In the genomic region with DNA sequence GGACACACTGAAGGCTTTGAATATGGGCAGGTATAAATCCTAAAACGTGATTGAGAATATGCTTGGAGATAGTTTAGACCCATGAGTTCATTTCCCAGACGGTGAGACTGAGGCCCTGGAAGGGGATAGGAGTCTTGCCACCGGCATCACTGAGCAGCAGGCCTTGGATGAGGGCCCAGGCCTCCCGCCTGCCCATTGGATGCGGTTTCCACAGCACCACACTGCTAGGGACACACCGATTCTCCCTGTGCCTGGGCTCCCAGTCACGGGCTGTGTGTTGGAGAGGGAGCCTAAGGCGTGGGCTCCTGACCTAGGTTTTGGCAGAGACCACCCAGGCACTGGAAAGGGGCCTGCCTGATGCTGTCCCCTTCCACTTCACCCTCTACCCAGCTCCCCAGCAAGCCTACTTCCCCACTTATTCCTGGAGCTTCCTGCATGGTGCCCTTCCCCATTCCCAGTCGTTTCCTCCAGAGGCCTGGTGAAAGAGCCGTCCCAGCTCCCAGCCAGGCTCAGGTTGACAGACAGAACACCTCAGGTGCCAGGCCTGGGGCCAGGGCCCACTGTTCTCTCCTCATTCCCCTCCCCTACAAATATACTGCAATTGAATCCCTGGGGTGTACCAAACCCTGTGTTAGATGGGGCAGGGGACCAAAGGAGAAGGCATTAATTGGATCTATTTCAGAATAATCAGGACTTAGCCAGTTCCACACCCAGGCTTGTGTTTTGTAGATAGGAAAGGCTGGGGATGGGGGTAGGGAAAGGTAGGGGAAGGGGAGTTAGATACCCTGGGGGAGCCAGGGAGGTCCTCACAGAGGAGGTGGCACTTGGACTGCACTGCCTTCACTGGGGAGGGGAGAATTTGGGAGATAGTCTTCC, we compare ENCODE assay signal across 13 cellular contexts. TPM values are rescaled to one million over a fixed set of nuclear protein-coding genes. Genes with fewer than 3 reads are reported as not detected.
DNase-seq lines count a peak whose midpoint lies in the region; ATAC-seq and TF ChIP-seq lines count a peak whose summit lies in the region.
"Had no signal": no experiment of that assay in that cellular context is flagged by ENCODE, and none has a peak within 500 bp of the region (broad histone marks: within the 10 kb centered on the region; RNA-seq: fewer than 3 reads in every experiment).

No MANE protein-coding gene starts in this region.

- H3K4me2 ChIP-seq in trophoblast cell (ENCODE audit: low read length), result no peak overlapping the region

- peaks cover 0 to 5% of the 10 kb centered on the region in 2 donors for H3K27me3 ChIP-seq in breast epithelium
- peaks cover 16% of the 10 kb centered on the region for H3K27me3 ChIP-seq in trophoblast cell (ENCODE audit: insufficient read depth, low read length)
- H3K27me3 ChIP-seq: gastrocnemius medialis, testis had no signal

- no peak overlapping the region for H2BK12ac ChIP-seq in trophoblast cell (ENCODE audit: low read length)

- H3K23ac ChIP-seq in trophoblast cell (ENCODE audit: low read length), result no peak overlapping the region

- DNase-seq in COLO668 (lab: John Stamatoyannopoulos, UW; ENCODE audit: unreplicated experiment), result peak; percentile 54
- DNase-seq in breast epithelium (ENCODE audit: low spot score in 2 of 2), result no peak
- DNase-seq in trophoblast cell, result no peak
- no peak for DNase-seq in endothelial cell (ENCODE audit: low spot score)
- DNase-seq: DND-41, gastrocnemius medialis, H9, kidney glomerular epithelial cell, MG63, testis had no signal

- WGBS in trophoblast cell (ENCODE audit: extremely low coverage, insufficient coverage, insufficient read length), result no CpG with 5 or more reads among the region's 10 CpGs

- H3K4me1 ChIP-seq in HEK293 (ENCODE audit: control insufficient read depth, insufficient read depth, low read length) (peaks cover 11% of the 10 kb centered on the region), breast epithelium (peaks cover 10 to 12% of the 10 kb centered on the region in 2 donors), trophoblast cell (ENCODE audit: control insufficient read depth in 1 of 2, insufficient read depth in 2 of 2, low read length in 2 of 2) (peaks cover 25 to 47% of the 10 kb centered on the region in 2 experiments)

- H3K27ac Mint-ChIP-seq in endothelial cell (ENCODE audit: unreplicated experiment), result no peak overlapping the region

- intact Hi-C loops in breast epithelium (cut with DNase I; ENCODE audit: low total_unique reads), result no loop called here

- POLR2A ChIA-PET in HEK293 (lab: Yijun Ruan, JAX), result no interaction called here

- H2AK5ac ChIP-seq in trophoblast cell (ENCODE audit: low read length), result peak overlapping the region; percentile 34

- H3K36me3 Mint-ChIP-seq in endothelial cell (ENCODE audit: low read depth, unreplicated experiment), result no peaks in the 10 kb centered on the region

- H3K9me3 Mint-ChIP-seq in endothelial cell (ENCODE audit: unreplicated experiment), result no peaks in the 10 kb centered on the region
- H3K9me3 Mint-ChIP-seq: H9 had no signal

- H2BK5ac ChIP-seq in trophoblast cell (ENCODE audit: low read depth, low read length, poor library complexity), result no peak overlapping the region

- ATAC-seq in GM18511 (IDR thresholded peaks at IDR 0.05; ENCODE audit: unreplicated experiment) (no peak), HG03469 (IDR thresholded peaks at IDR 0.05; ENCODE audit: unreplicated experiment) (no peak)
- ATAC-seq: gastrocnemius medialis had no signal

- no peak overlapping the region for H2BK120ac ChIP-seq in trophoblast cell (ENCODE audit: insufficient read depth, low read length, poor library complexity)

- TF ChIP-seq POLR2A in breast epithelium (IDR thresholded peaks at IDR 0.05), result no peak

- H3K9me3 ChIP-seq in HEK293 (ENCODE audit: control insufficient read depth, insufficient read depth, low read depth, low read length) (no peaks in the 10 kb centered on the region), breast epithelium (no peaks in the 10 kb centered on the region), trophoblast cell (ENCODE audit: insufficient read depth, low read depth, low read length) (peaks cover 3% of the 10 kb centered on the region)
- H3K9me3 ChIP-seq: gastrocnemius medialis, MG63, testis had no signal

- peaks cover 9% of the 10 kb centered on the region for H3K4me1 Mint-ChIP-seq in endothelial cell (ENCODE audit: unreplicated experiment)

- H3K79me2 ChIP-seq in trophoblast cell (ENCODE audit: control insufficient read depth, insufficient read depth, low read length, poor library complexity), result peaks cover 6% of the 10 kb centered on the region

- H3K27me3 Mint-ChIP-seq in endothelial cell (ENCODE audit: unreplicated experiment), result peaks cover 20% of the 10 kb centered on the region

- H3K14ac ChIP-seq in trophoblast cell (ENCODE audit: low read length), result no peak overlapping the region

- no peak overlapping the region for H3K9ac ChIP-seq in trophoblast cell (ENCODE audit: low read length)

- TF ChIP-seq CTCF in HEK293 (tag by site-specific recombination; IDR thresholded peaks at IDR 0.05) (no peak), breast epithelium (IDR thresholded peaks at IDR 0.05) (no peak), endothelial cell (IDR thresholded peaks at IDR 0.05; ENCODE audit: unreplicated experiment) (no peak)

- H3K4me3 Mint-ChIP-seq in endothelial cell (ENCODE audit: unreplicated experiment), result no peak overlapping the region

- H3K79me1 ChIP-seq in trophoblast cell (ENCODE audit: low read length), result peaks cover 21% of the 10 kb centered on the region

- no peak overlapping the region for H3K4me3 ChIP-seq in HEK293 (ENCODE audit: low read depth, low read length)
- H3K4me3 ChIP-seq in breast epithelium, result no peak overlapping the region
- H3K4me3 ChIP-seq in trophoblast cell (ENCODE audit: low read depth, low read length), result no peak overlapping the region
- H3K4me3 ChIP-seq: gastrocnemius medialis, MG63 had no signal

- no peak overlapping the region for H3K4ac ChIP-seq in trophoblast cell (ENCODE audit: low read depth, low read length)

- H3K36me3 ChIP-seq in HEK293 (ENCODE audit: control insufficient read depth in 2 of 2, insufficient read depth in 1 of 2, low read length in 2 of 2), result no peaks in the 10 kb centered on the region
- H3K36me3 ChIP-seq in breast epithelium, result no peaks in the 10 kb centered on the region
- H3K36me3 ChIP-seq in trophoblast cell (ENCODE audit: control insufficient read depth in 1 of 2, insufficient read depth in 2 of 2, low read length in 2 of 2), result peaks cover 3 to 4% of the 10 kb centered on the region in 2 experiments
- H3K36me3 ChIP-seq: gastrocnemius medialis, MG63 had no signal

- no peak overlapping the region for H3K27ac ChIP-seq in HEK293 (ENCODE audit: extremely low read depth, low read depth, low read length)
- peak overlapping the region; percentile 83 to 92 for H3K27ac ChIP-seq in breast epithelium
- H3K27ac ChIP-seq in trophoblast cell (ENCODE audit: low read depth, low read length), result no peak overlapping the region
- H3K27ac ChIP-seq: testis had no signal

- CTCF ChIA-PET in HEK293 (lab: Yijun Ruan, JAX), result interaction anchor here (0.6 kb wide), 2 partner anchors 28 to 37 kb away, joined by 3 to 4 read pairs; no protein-coding TSS in a partner anchor

- no peak overlapping the region for H4K12ac ChIP-seq in trophoblast cell (ENCODE audit: low read depth, low read length)

- peak overlapping the region; percentile 4 for H4K91ac ChIP-seq in trophoblast cell (ENCODE audit: low read depth, low read length)

- no peak overlapping the region for H2AFZ ChIP-seq in trophoblast cell (ENCODE audit: insufficient read depth, low read length, poor library complexity)

- no peak overlapping the region for H3K18ac ChIP-seq in trophoblast cell (ENCODE audit: low read length)

- H4K8ac ChIP-seq in trophoblast cell (ENCODE audit: low read depth, low read length), result no peak overlapping the region

TF ChIP-seq in HEK293, 187 proteins besides CTCF, POLR2A, EP300 and RAD21:
- TF ChIP-seq, protein P1, sequence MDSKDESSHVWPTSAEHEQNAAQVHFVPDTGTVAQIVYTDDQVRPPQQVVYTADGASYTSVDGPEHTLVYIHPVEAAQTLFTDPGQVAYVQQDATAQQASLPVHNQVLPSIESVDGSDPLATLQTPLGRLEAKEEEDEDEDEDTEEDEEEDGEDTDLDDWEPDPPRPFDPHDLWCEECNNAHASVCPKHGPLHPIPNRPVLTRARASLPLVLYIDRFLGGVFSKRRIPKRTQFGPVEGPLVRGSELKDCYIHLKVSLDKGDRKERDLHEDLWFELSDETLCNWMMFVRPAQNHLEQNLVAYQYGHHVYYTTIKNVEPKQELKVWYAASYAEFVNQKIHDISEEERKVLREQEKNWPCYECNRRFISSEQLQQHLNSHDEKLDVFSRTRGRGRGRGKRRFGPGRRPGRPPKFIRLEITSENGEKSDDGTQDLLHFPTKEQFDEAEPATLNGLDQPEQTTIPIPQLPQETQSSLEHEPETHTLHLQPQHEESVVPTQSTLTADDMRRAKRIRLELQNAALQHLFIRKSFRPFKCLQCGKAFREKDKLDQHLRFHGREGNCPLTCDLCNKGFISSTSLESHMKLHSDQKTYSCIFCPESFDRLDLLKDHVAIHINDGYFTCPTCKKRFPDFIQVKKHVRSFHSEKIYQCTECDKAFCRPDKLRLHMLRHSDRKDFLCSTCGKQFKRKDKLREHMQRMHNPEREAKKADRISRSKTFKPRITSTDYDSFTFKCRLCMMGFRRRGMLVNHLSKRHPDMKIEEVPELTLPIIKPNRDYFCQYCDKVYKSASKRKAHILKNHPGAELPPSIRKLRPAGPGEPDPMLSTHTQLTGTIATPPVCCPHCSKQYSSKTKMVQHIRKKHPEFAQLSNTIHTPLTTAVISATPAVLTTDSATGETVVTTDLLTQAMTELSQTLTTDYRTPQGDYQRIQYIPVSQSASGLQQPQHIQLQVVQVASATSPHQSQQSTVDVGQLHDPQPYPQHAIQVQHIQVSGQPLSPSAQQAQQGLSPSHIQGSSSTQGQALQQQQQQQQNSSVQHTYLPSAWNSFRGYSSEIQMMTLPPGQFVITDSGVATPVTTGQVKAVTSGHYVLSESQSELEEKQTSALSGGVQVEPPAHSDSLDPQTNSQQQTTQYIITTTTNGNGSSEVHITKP (tag by site-specific recombination; IDR thresholded peaks at IDR 0.05), result peak; percentile 97
- peak; percentile 88 for TF ChIP-seq GLIS1 (tag by site-specific recombination; IDR thresholded peaks at IDR 0.05)
- TF ChIP-seq ZNF221 (tag by site-specific recombination; IDR thresholded peaks at IDR 0.05; ENCODE audit: borderline replicate concordance), result no peak

RNA-seq across cellular contexts. Expression of a gene that starts 3.4 kb away (rescaled TPM):
- total RNA-seq in breast epithelium (1 to 10 TPM in 1 of 3 donors, under 1 TPM in 1, not detected in 1; 0.98 to 1.3 TPM), endothelial cell (ENCODE audit: unreplicated experiment) (0.23 TPM)
- polyA plus RNA-seq in trophoblast cell (2013), result 119 and 130 TPM in 2 replicates

Comparison
In these comparisons a context has a peak if more than half of its experiments do, and no peak if none do; other contexts are left out.
1. H3K27ac ChIP-seq: peak in breast epithelium (2 of 2); none in HEK293 (single experiment) and trophoblast cell (single experiment).